3 cellular contexts compared by ENCODE assay signal in genomic region chr4:152177538-152177937, GRCh38.
A peak's percentile ranks its signal among the peaks of the same experiment; 100 is the strongest.
DNase-seq lines count a peak whose midpoint lies in the region; ATAC-seq, FAIRE-seq and TF ChIP-seq lines count a peak whose summit lies in the region.
"Not testable (repeated sequence)": the region's sequence is repeated elsewhere in the genome, so short reads cannot be mapped to it uniquely, and the experiment has no call there.

No MANE protein-coding gene starts in this region.

- not testable (repeated sequence) for FAIRE-seq in K562 (lab: Jason Lieb, UNC)

- peak; percentile 43; the same call in 2 of the 3 replicates for ATAC-seq in K562

- not testable (repeated sequence) for H3K27me3 ChIP-seq in K562 (ENCODE audit: control insufficient read depth in 2 of 2, insufficient read depth in 2 of 2, low read length in 2 of 2)

- not testable (repeated sequence) for H3K79me2 ChIP-seq in K562 (ENCODE audit: control insufficient read depth, insufficient read depth, low read length)

- not testable (repeated sequence) for TF ChIP-seq RAD21 in K562 (CRISPR knock-in tag; conservative IDR thresholded peaks at IDR 0.05 in 1 of 2, IDR thresholded peaks at IDR 0.05 in 1 of 2)

- H3K9me1 ChIP-seq in K562 (ENCODE audit: control insufficient read depth, insufficient read depth, low read length) = not testable (repeated sequence)

- H2AFZ ChIP-seq in K562 (ENCODE audit: low read depth, low read length) = not testable (repeated sequence)

- not testable (repeated sequence) for BruUV-seq in K562 (replicated peaks; lab: Mats Ljungman, UMichigan)

- intact Hi-C loops in K562 (cut with micrococcal nuclease) = not testable (repeated sequence)

- in situ Hi-C loops in K562 (cut with MboI) = not testable (repeated sequence)

- CTCF ChIA-PET in K562 (lab: Yijun Ruan, JAX; ENCODE audit: low intra/inter-chr PET ratio) = not testable (repeated sequence)

- DNase-seq in OCI-M1 (lab: John Stamatoyannopoulos, UW) = peak; percentile 45
- DNase-seq in K562 (ENCODE audit: extremely low read depth in 1 of 4, low spot score in 3 of 4) = peak in 1 of 4 experiments; percentile 9
- DNase-seq in erythroblast (lab: John Stamatoyannopoulos, UW) = peak; percentile 25 to 48

- H3K4me1 ChIP-seq in K562 (replicated peaks in 1 of 2; ENCODE audit: control insufficient read depth in 2 of 2, insufficient read depth in 2 of 2, low read length in 2 of 2) = not testable (repeated sequence)

- H3K27ac ChIP-seq in K562 (ENCODE audit: extremely low read depth, low read depth, low read length) = not testable (repeated sequence)

- H3K4me3 ChIP-seq in K562 = not testable (repeated sequence)

- not testable (repeated sequence) for H3K36me3 ChIP-seq in K562 (ENCODE audit: control insufficient read depth, insufficient read depth, low read length)

- TF ChIP-seq POLR2A in K562 (conservative IDR thresholded peaks at IDR 0.05); erythroblast (IDR thresholded peaks at IDR 0.05; ENCODE audit: low read length): not testable (repeated sequence)

- not testable (repeated sequence) for H3K4me2 ChIP-seq in K562 (ENCODE audit: insufficient read depth, low read length)

- TF ChIP-seq CTCF in K562 (IDR thresholded peaks at IDR 0.05 in 2 of 3, conservative IDR thresholded peaks at IDR 0.05 in 1 of 3; ENCODE audit: insufficient read depth in 2 of 3, low read depth in 1 of 3, low read length in 3 of 3) = not testable (repeated sequence)

- POLR2A ChIA-PET in K562 (lab: Yijun Ruan, JAX) = not testable (repeated sequence)

- peak; percentile 75 for TF ChIP-seq EP300 in K562 (IDR thresholded peaks at IDR 0.05; ENCODE audit: low read length)

- not testable (repeated sequence) for H3K9ac ChIP-seq in K562 (ENCODE audit: insufficient read depth in 1 of 2, low read depth in 2 of 2, low read length in 2 of 2)

- not testable (repeated sequence) for H4K20me1 ChIP-seq in K562 (replicated peaks; ENCODE audit: control insufficient read depth, insufficient read depth, low read length)

- H3K9me3 ChIP-seq in K562 (replicated peaks; ENCODE audit: control insufficient read depth, insufficient read depth, low read depth, low read length) = not testable (repeated sequence)

TF ChIP-seq in K562, 482 proteins besides CTCF, POLR2A, EP300 and RAD21 (continues in another document):
- 0 out of 2 replicates have a peak, but pooled peaks have one; percentile 45 for TF ChIP-seq MTA1 (IDR thresholded peaks at IDR 0.05; ENCODE audit: borderline replicate concordance)
- TF ChIP-seq DPF2 (IDR thresholded peaks at IDR 0.05) = peak; percentile 59
- TF ChIP-seq ARID1B (IDR thresholded peaks at IDR 0.05) = peak; percentile 94
- peak; percentile 98 for TF ChIP-seq TAL1 (IDR thresholded peaks at IDR 0.05)
- peak; percentile 36; the same call in 1 of the 2 replicates for TF ChIP-seq SMARCE1 (IDR thresholded peaks at IDR 0.05)
- TF ChIP-seq, protein P1, sequence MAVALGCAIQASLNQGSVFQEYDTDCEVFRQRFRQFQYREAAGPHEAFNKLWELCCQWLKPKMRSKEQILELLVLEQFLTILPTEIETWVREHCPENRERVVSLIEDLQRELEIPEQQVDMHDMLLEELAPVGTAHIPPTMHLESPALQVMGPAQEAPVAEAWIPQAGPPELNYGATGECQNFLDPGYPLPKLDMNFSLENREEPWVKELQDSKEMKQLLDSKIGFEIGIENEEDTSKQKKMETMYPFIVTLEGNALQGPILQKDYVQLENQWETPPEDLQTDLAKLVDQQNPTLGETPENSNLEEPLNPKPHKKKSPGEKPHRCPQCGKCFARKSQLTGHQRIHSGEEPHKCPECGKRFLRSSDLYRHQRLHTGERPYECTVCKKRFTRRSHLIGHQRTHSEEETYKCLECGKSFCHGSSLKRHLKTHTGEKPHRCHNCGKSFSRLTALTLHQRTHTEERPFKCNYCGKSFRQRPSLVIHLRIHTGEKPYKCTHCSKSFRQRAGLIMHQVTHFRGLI (CRISPR knock-in tag; IDR thresholded peaks at IDR 0.05) = peak; percentile 39; the same call in 1 of the 2 replicates
- peak; percentile 60; the same call in 1 of the 2 replicates for TF ChIP-seq FOSL1 (tag; conservative IDR thresholded peaks at IDR 0.05)
- peak; percentile 22 for TF ChIP-seq CCNT2 (IDR thresholded peaks at IDR 0.05; ENCODE audit: borderline replicate concordance, extremely low read depth, insufficient read length, low read depth, low read length)
- TF ChIP-seq PHB2 (IDR thresholded peaks at IDR 0.05; ENCODE audit: low read depth) = peak; percentile 62; the same call in 1 of the 2 replicates
- TF ChIP-seq MAZ (CRISPR knock-in tag; conservative IDR thresholded peaks at IDR 0.05 in 1 of 2, IDR thresholded peaks at IDR 0.05 in 1 of 2) = 0 out of 4 replicates have a peak, but pooled peaks of 1 of the 2 experiments have one; percentile 57
- TF ChIP-seq KHSRP (IDR thresholded peaks at IDR 0.05) = peak; percentile 64; the same call in 1 of the 2 replicates
- TF ChIP-seq TEAD4 (IDR thresholded peaks at IDR 0.05; ENCODE audit: low read length) = peak; percentile 95
- TF ChIP-seq TEAD4 (CRISPR knock-in tag; IDR thresholded peaks at IDR 0.05; ENCODE audit: borderline replicate concordance) = not testable (repeated sequence)
- TF ChIP-seq KLF16 (IDR thresholded peaks at IDR 0.05) = peak; percentile 78
- peak; percentile 74 for TF ChIP-seq ZNF766 (CRISPR knock-in tag; conservative IDR thresholded peaks at IDR 0.05)
- TF ChIP-seq, protein P2, sequence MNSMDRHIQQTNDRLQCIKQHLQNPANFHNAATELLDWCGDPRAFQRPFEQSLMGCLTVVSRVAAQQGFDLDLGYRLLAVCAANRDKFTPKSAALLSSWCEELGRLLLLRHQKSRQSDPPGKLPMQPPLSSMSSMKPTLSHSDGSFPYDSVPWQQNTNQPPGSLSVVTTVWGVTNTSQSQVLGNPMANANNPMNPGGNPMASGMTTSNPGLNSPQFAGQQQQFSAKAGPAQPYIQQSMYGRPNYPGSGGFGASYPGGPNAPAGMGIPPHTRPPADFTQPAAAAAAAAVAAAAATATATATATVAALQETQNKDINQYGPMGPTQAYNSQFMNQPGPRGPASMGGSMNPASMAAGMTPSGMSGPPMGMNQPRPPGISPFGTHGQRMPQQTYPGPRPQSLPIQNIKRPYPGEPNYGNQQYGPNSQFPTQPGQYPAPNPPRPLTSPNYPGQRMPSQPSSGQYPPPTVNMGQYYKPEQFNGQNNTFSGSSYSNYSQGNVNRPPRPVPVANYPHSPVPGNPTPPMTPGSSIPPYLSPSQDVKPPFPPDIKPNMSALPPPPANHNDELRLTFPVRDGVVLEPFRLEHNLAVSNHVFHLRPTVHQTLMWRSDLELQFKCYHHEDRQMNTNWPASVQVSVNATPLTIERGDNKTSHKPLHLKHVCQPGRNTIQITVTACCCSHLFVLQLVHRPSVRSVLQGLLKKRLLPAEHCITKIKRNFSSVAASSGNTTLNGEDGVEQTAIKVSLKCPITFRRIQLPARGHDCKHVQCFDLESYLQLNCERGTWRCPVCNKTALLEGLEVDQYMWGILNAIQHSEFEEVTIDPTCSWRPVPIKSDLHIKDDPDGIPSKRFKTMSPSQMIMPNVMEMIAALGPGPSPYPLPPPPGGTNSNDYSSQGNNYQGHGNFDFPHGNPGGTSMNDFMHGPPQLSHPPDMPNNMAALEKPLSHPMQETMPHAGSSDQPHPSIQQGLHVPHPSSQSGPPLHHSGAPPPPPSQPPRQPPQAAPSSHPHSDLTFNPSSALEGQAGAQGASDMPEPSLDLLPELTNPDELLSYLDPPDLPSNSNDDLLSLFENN (IDR thresholded peaks at IDR 0.05; ENCODE audit: low read depth in 2 of 2, low read length in 2 of 2) = peak in 1 of 2 experiments; percentile 41; a peak in 1 of 4 replicates
- peak; percentile 86 for TF ChIP-seq SOX6 (IDR thresholded peaks at IDR 0.05)
- peak in 1 of 2 experiments; percentile 86; a peak in 2 of 4 replicates for TF ChIP-seq TRIM24 (IDR thresholded peaks at IDR 0.05)
- TF ChIP-seq GATA2 (CRISPR knock-in tag; IDR thresholded peaks at IDR 0.05) = peak; percentile 9; the same call in 1 of the 2 replicates
- peak; percentile 91; the same call in 1 of the 2 replicates for TF ChIP-seq PML (IDR thresholded peaks at IDR 0.05; ENCODE audit: low read length)
- 0 out of 2 replicates have a peak, but pooled peaks have one; percentile 31 for TF ChIP-seq ATF7 (IDR thresholded peaks at IDR 0.05)
- TF ChIP-seq SMAD4 (CRISPR knock-in tag; conservative IDR thresholded peaks at IDR 0.05) = 0 out of 2 replicates have a peak, but pooled peaks have one; percentile 48
- TF ChIP-seq NCOR1 (IDR thresholded peaks at IDR 0.05) = peak; percentile 89
- TF ChIP-seq CC2D1A (IDR thresholded peaks at IDR 0.05) = peak; percentile 82
- peak; percentile 20 for TF ChIP-seq MEIS2 (IDR thresholded peaks at IDR 0.05; ENCODE audit: partially characterized antibody)
- TF ChIP-seq KLF6 (CRISPR knock-in tag; IDR thresholded peaks at IDR 0.05; ENCODE audit: borderline replicate concordance) = 0 out of 2 replicates have a peak, but pooled peaks have one; percentile 22
- peak; percentile 48; the same call in 1 of the 2 replicates for TF ChIP-seq DIDO1 (tag; IDR thresholded peaks at IDR 0.05; ENCODE audit: low read depth)
- peak; percentile 35; the same call in 1 of the 2 replicates for TF ChIP-seq VEZF1 (CRISPR knock-in tag; IDR thresholded peaks at IDR 0.05)
